Comparison of ENCODE assay signal across 33 cellular contexts in the genomic region with DNA sequence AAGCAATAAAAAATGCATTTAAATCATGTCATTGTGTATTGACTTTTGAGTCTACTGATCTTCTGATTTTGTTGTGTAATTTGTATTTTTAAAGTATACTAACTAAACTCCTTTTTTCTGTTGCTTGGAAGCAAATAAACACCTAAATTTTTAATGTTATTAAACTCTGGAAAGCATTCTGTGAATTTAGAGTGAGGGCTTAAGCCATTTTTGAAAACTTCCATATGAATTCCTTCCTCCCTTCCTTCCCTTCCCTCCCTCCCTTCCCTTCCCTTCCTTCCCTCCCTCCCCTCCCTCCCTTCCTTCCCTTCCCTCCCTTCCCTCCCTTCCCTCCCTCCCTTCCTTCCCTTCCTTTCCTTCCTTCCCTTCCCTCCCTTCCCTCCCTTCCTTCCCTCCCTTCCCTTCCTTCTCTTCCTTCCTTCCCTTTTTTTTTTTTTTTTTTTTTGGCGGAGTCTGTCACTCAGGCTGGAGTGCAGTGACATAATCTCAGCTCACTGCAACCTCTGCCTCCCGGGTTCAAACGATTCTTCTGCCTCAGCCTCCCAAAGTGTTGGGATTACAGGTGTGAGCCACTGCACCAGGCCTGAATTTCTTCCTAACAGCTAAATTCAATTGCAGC. TPM values are rescaled to one million over a fixed set of nuclear protein-coding genes. Genes with fewer than 3 reads are reported as not detected.
DNase-seq lines count a peak whose midpoint lies in the region; ATAC-seq, FAIRE-seq and TF ChIP-seq lines count a peak whose summit lies in the region.
"Had no signal": no experiment of that assay in that cellular context is flagged by ENCODE, and none has a peak within 500 bp of the region (broad histone marks: within the 10 kb centered on the region; RNA-seq: fewer than 3 reads in every experiment).

No MANE protein-coding gene starts in this region.

- H3K27ac ChIP-seq in HepG2 (ENCODE audit: extremely low read length, insufficient read depth, low read length) (no peak overlapping the region), right lobe of liver (no peak overlapping the region)
- H3K27ac ChIP-seq: BLaER1 treated with 17β-estradiol and CSF1 and Interleukin-3, amounts not matched to agents 10 nM and 100 nM; coronary artery; psoas muscle; testis; VCaP had no signal

- ATAC-seq in HepG2 (no peak), right lobe of liver (no peak), GM21360 (IDR thresholded peaks at IDR 0.05; ENCODE audit: unreplicated experiment) (no peak)
- ATAC-seq in activated CD8-positive, alpha-beta T cell treated with anti-CD3 and anti-CD28 coated beads for 36 hours: no peak
- no peak for ATAC-seq in stimulated activated naive B cell treated with anti-CD40 and anti-IgM and Interleukin-4, amounts not matched to agents 10 μg/mL and 1 μg/mL and 100 μg/mL, for 72 hours (replicated peaks)
- ATAC-seq: activated CD8-positive, alpha-beta memory T cell treated with anti-CD3 and anti-CD28 coated beads, Interleukin-2, amount 10 ng/mL, durations not matched to agents 7 days and 5 days; left lobe of liver; psoas muscle had no signal

- intact Hi-C loops in HepG2 (cut with micrococcal nuclease; ENCODE audit: unreplicated experiment) (no loop called here), right lobe of liver (cut with DNase I) (no loop called here)
- intact Hi-C loops in activated CD8-positive, alpha-beta T cell treated with anti-CD3 and anti-CD28 coated beads for 36 hours (cut with micrococcal nuclease): no loop called here

- no peaks in the 10 kb centered on the region for H4K20me1 ChIP-seq in HepG2 (ENCODE audit: insufficient read depth, low read length)

- in situ Hi-C loops in HepG2 (cut with HindIII; ENCODE audit: extremely low pct_ligation_motif_present, low pct_unique_long_range_greater_than_20kb): no loop called here
- in situ Hi-C loops in KBM-7 (cut with MboI; ENCODE audit: low pct_unique_long_range_greater_than_20kb, low sequenced_read_pairs): no loop called here

- TF ChIP-seq CTCF in HepG2 (CRISPR knock-in tag; IDR thresholded peaks at IDR 0.05) (no peak), right lobe of liver (IDR thresholded peaks at IDR 0.05) (no peak), fibroblast of pulmonary artery (IDR thresholded peaks at IDR 0.05; ENCODE audit: low read length, missing control alignments) (no peak)
- no peak for TF ChIP-seq CTCF in activated CD8-positive, alpha-beta T cell treated with anti-CD3 and anti-CD28 coated beads for 36 hours (IDR thresholded peaks at IDR 0.05)

- H3K36me3 ChIP-seq in HepG2 (replicated peaks in 1 of 2; ENCODE audit: control insufficient read depth in 1 of 2, insufficient read depth in 2 of 2, low read length in 2 of 2) (peaks cover 6 to 43% of the 10 kb centered on the region in 2 experiments), right lobe of liver (peaks cover 4 to 80% (median 29%) of the 10 kb centered on the region in 4 donors)

- no peak overlapping the region for H3K4me3 Mint-ChIP-seq in activated CD8-positive, alpha-beta T cell treated with anti-CD3 and anti-CD28 coated beads for 36 hours
- H3K4me3 Mint-ChIP-seq in stimulated activated naive B cell treated with anti-CD40 and anti-IgM and Interleukin-4, amounts not matched to agents 10 μg/mL and 1 μg/mL and 100 μg/mL, for 72 hours: no peak overlapping the region
- H3K4me3 Mint-ChIP-seq: activated CD8-positive, alpha-beta memory T cell treated with anti-CD3 and anti-CD28 coated beads, Interleukin-2, amount 10 ng/mL, durations not matched to agents 7 days and 5 days; activated T-helper 1 cell treated with anti-CD3 and anti-CD28 coated beads, Interleukin-12 subunit alpha, Interleukin-12 subunit beta, Interleukin-2, Interleukin-4 antibody, amounts not matched to agents 30 ng/mL and 10 ng/mL and 1 ng/mL, durations not matched to agents 14 hours and 24 hours and 36 hours had no signal

- H3K4me1 Mint-ChIP-seq in activated CD8-positive, alpha-beta T cell treated with anti-CD3 and anti-CD28 coated beads for 36 hours (ENCODE audit: low read depth): peaks cover 2% of the 10 kb centered on the region
- no peaks in the 10 kb centered on the region for H3K4me1 Mint-ChIP-seq in stimulated activated naive B cell treated with anti-CD40 and anti-IgM and Interleukin-4, amounts not matched to agents 10 μg/mL and 1 μg/mL and 100 μg/mL, for 72 hours

- CTCF ChIA-PET in HepG2 (lab: Yijun Ruan, JAX; ENCODE audit: low intra/inter-chr PET ratio, low total read pairs): no interaction called here
- CTCF ChIA-PET in activated CD8-positive, alpha-beta T cell treated with anti-CD3 and anti-CD28 coated beads for 36 hours (lab: Charles Lee): no interaction called here

- H3K9ac ChIP-seq in HepG2 (ENCODE audit: insufficient read depth, low read depth, low read length): no peak overlapping the region
- H3K9ac ChIP-seq: BLaER1 treated with 17β-estradiol and CSF1 and Interleukin-3, amounts not matched to agents 10 nM and 100 nM had no signal

- H3K79me2 ChIP-seq in HepG2 (ENCODE audit: insufficient read depth, low read length): no peaks in the 10 kb centered on the region

- peaks cover 49% of the 10 kb centered on the region for H3K36me3 Mint-ChIP-seq in activated CD8-positive, alpha-beta T cell treated with anti-CD3 and anti-CD28 coated beads for 36 hours (ENCODE audit: low read depth)
- peaks cover 37 to 57% of the 10 kb centered on the region in 2 donors for H3K36me3 Mint-ChIP-seq in stimulated activated naive B cell treated with anti-CD40 and anti-IgM and Interleukin-4, amounts not matched to agents 10 μg/mL and 1 μg/mL and 100 μg/mL, for 72 hours

- TF ChIP-seq EP300 in HepG2 (IDR thresholded peaks at IDR 0.05; ENCODE audit: low read depth in 2 of 2, low read length in 2 of 2) (no peak), HepG2 (CRISPR knock-in tag; IDR thresholded peaks at IDR 0.05; ENCODE audit: borderline replicate concordance) (no peak)

- TF ChIP-seq RAD21 in HepG2 (CRISPR knock-in tag; IDR thresholded peaks at IDR 0.05): no peak

- no peaks in the 10 kb centered on the region for H3K27me3 Mint-ChIP-seq in activated CD8-positive, alpha-beta T cell treated with anti-CD3 and anti-CD28 coated beads for 36 hours
- H3K27me3 Mint-ChIP-seq in stimulated activated naive B cell treated with anti-CD40 and anti-IgM and Interleukin-4, amounts not matched to agents 10 μg/mL and 1 μg/mL and 100 μg/mL, for 72 hours: no peaks in the 10 kb centered on the region
- H3K27me3 Mint-ChIP-seq: activated CD8-positive, alpha-beta memory T cell treated with anti-CD3 and anti-CD28 coated beads, Interleukin-2, amount 10 ng/mL, durations not matched to agents 7 days and 5 days had no signal

- no peak for DNase-seq in HepG2 (ENCODE audit: low spot score)
- no peak for DNase-seq in right lobe of liver
- no peak for DNase-seq in activated CD8-positive, alpha-beta T cell treated with anti-CD3 and anti-CD28 coated beads for 36 hours
- DNase-seq in fibroblast of pulmonary artery (ENCODE audit: low read depth): peak; percentile 27
- DNase-seq in stimulated activated naive B cell treated with anti-CD40 and anti-IgM and Interleukin-4, amounts not matched to agents 10 μg/mL and 1 μg/mL and 100 μg/mL, for 72 hours: no peak
- DNase-seq in KBM-7: no peak
- no peak for DNase-seq in NOMO-1 (lab: John Stamatoyannopoulos, UW; ENCODE audit: unreplicated experiment in 2 of 2)
- DNase-seq: activated CD4-positive, alpha-beta T cell treated with anti-CD3 and anti-CD28 coated beads, Interleukin-2, amount 50 U/mL, for 1 hour; activated CD8-positive, alpha-beta memory T cell treated with anti-CD3 and anti-CD28 coated beads, Interleukin-2, amount 10 ng/mL, durations not matched to agents 7 days and 5 days; activated naive CD4-positive, alpha-beta T cell treated with anti-CD3 and anti-CD28 coated beads, Interleukin-2, amount 50 U/mL, for 16 hours; aorta; effector memory CD4-positive, alpha-beta T cell; erythroblast; GDM1; glutamatergic neuron; Kasumi-1; NCI-H146; NCI-H2107; NCI-H345; psoas muscle; SHP77 treated with DMSO at 0.1 percent for 48 hours; stimulated activated CD4-positive, alpha-beta T cell treated with anti-CD3 and anti-CD28 coated beads, Interleukin-4, amount 100 ng/mL, for 24 hours; T1000; testis had no signal

- POLR2A ChIA-PET in HepG2 (lab: Yijun Ruan, JAX): no interaction called here
- POLR2A ChIA-PET in activated CD8-positive, alpha-beta T cell treated with anti-CD3 and anti-CD28 coated beads for 36 hours (lab: Charles Lee): no interaction called here

- no peak for FAIRE-seq in HepG2 (lab: Jason Lieb, UNC)
- FAIRE-seq: islet of Langerhans, RCC 7860 had no signal

- TF ChIP-seq POLR2A in HepG2 (IDR thresholded peaks at IDR 0.05; ENCODE audit: insufficient read depth in 1 of 2, low read depth in 2 of 2, low read length in 2 of 2) (no peak), right lobe of liver (IDR thresholded peaks at IDR 0.05) (no peak)

- WGBS in HepG2 (ENCODE audit: low lambda C conversion rate): 92% methylated on average over 3 of the region's 3 CpGs
- 78% methylated on average over 3 of the region's 3 CpGs for WGBS in right lobe of liver (ENCODE audit: insufficient coverage, low coverage, low lambda C conversion rate, missing lambda C conversion rate)

- H3K9me3 Mint-ChIP-seq in activated CD8-positive, alpha-beta T cell treated with anti-CD3 and anti-CD28 coated beads for 36 hours: no peaks in the 10 kb centered on the region
- no peaks in the 10 kb centered on the region for H3K9me3 Mint-ChIP-seq in stimulated activated naive B cell treated with anti-CD40 and anti-IgM and Interleukin-4, amounts not matched to agents 10 μg/mL and 1 μg/mL and 100 μg/mL, for 72 hours
- H3K9me3 Mint-ChIP-seq: activated T-helper 1 cell treated with anti-CD3 and anti-CD28 coated beads, Interleukin-12 subunit alpha, Interleukin-12 subunit beta, Interleukin-2, Interleukin-4 antibody, amounts not matched to agents 30 ng/mL and 10 ng/mL and 1 ng/mL, durations not matched to agents 14 hours and 24 hours and 36 hours had no signal

- H3K27me3 ChIP-seq in HepG2 (ENCODE audit: control insufficient read depth in 1 of 2, insufficient read depth in 2 of 2, low read length in 2 of 2): no peaks in the 10 kb centered on the region
- no peaks in the 10 kb centered on the region for H3K27me3 ChIP-seq in right lobe of liver
- H3K27me3 ChIP-seq: BLaER1 treated with 17β-estradiol and CSF1 and Interleukin-3, amounts not matched to agents 10 nM and 100 nM; testis had no signal

- no TSS peak for BruUV-seq in HepG2 (replicated peaks; lab: Mats Ljungman, UMichigan)

- no peak overlapping the region for H2AFZ ChIP-seq in HepG2 (ENCODE audit: low read length)

- H3K9me3 ChIP-seq in HepG2 (ENCODE audit: low read length) (no peaks in the 10 kb centered on the region), right lobe of liver (no peaks in the 10 kb centered on the region)
- H3K9me3 ChIP-seq: HAP-1, psoas muscle, testis had no signal

- H3K4me3 ChIP-seq in HepG2 (replicated peaks in 1 of 3; ENCODE audit: insufficient read depth in 1 of 3, low read depth in 2 of 3, low read length in 3 of 3): no peak overlapping the region
- no peak overlapping the region for H3K4me3 ChIP-seq in right lobe of liver
- H3K4me3 ChIP-seq in fibroblast of pulmonary artery (replicated peaks; ENCODE audit: low read depth, low read length): no peak overlapping the region
- H3K4me3 ChIP-seq: BLaER1 treated with 17β-estradiol and CSF1 and Interleukin-3, amounts not matched to agents 10 nM and 100 nM; coronary artery; HAP-1; psoas muscle; testis had no signal

- H3K4me1 ChIP-seq in HepG2 (ENCODE audit: insufficient read depth, low read length) (no peaks in the 10 kb centered on the region), right lobe of liver (no peaks in the 10 kb centered on the region)
- H3K4me1 ChIP-seq: BLaER1 treated with 17β-estradiol and CSF1 and Interleukin-3, amounts not matched to agents 10 nM and 100 nM; HAP-1; testis had no signal

- peak overlapping the region; percentile 25 for H3K27ac Mint-ChIP-seq in activated CD8-positive, alpha-beta T cell treated with anti-CD3 and anti-CD28 coated beads for 36 hours
- peak overlapping the region; percentile 86 for H3K27ac Mint-ChIP-seq in stimulated activated naive B cell treated with anti-CD40 and anti-IgM and Interleukin-4, amounts not matched to agents 10 μg/mL and 1 μg/mL and 100 μg/mL, for 72 hours
- H3K27ac Mint-ChIP-seq: activated CD8-positive, alpha-beta memory T cell treated with anti-CD3 and anti-CD28 coated beads, Interleukin-2, amount 10 ng/mL, durations not matched to agents 7 days and 5 days; activated T-helper 1 cell treated with anti-CD3 and anti-CD28 coated beads, Interleukin-12 subunit alpha, Interleukin-12 subunit beta, Interleukin-2, Interleukin-4 antibody, amounts not matched to agents 30 ng/mL and 10 ng/mL and 1 ng/mL, durations not matched to agents 14 hours and 24 hours and 36 hours had no signal

- no peak overlapping the region for H3K4me2 ChIP-seq in HepG2 (ENCODE audit: low read depth, low read length)
- H3K4me2 ChIP-seq: BLaER1 treated with 17β-estradiol and CSF1 and Interleukin-3, amounts not matched to agents 10 nM and 100 nM had no signal

RNA-seq across cellular contexts. Expression of a gene that starts 56.6 kb away (rescaled TPM):
- total RNA-seq in HepG2 (2016; rRNA removed; fragmentation: Illumina TruSeq; extraction: Trizol) (30.9 and 45.2 TPM in 2 replicates), right lobe of liver (10 to 100 TPM; 13.0 to 21.9 (median 15.3) TPM)
- total RNA-seq in HepG2 (2016; cell fraction: cytosol; rRNA removed; fragmentation: Illumina TruSeq; extraction: Trizol; ENCODE audit: low read depth): 9.7 and 12.6 TPM in 2 replicates
- 30.3 and 40.5 TPM in 2 replicates for total RNA-seq in HepG2 (2016; cell fraction: insoluble cytoplasmic fraction; rRNA removed; fragmentation: Illumina TruSeq; extraction: Trizol)
- total RNA-seq in HepG2 (2016; cell fraction: membrane; rRNA removed; fragmentation: Illumina TruSeq; extraction: Trizol): 24.2 and 24.5 TPM in 2 replicates
- total RNA-seq in HepG2 (2016; cell fraction: nucleus; rRNA removed; fragmentation: Illumina TruSeq; extraction: Trizol): 34.9 and 40.2 TPM in 2 replicates
- 17.6 and 18.7 TPM in 2 replicates for polyA plus RNA-seq in HepG2 (2011; rRNA removed)
- polyA plus RNA-seq in HepG2 (2011; cell fraction: cytosol; rRNA removed): 5.6 and 8.4 TPM in 2 replicates
- 14.6 and 18.5 TPM in 2 replicates for polyA plus RNA-seq in HepG2 (2011; cell fraction: nucleus; rRNA removed)
- 12.5 and 13.3 TPM in 2 replicates for polyA plus RNA-seq in HepG2 (2012)
- polyA plus RNA-seq in HepG2 (2016; cell fraction: cytosol; fragmentation: Illumina TruSeq; extraction: Trizol; ENCODE audit: low read depth): 4.8 and 5.6 TPM in 2 replicates
- 17.3 and 18.0 TPM in 2 replicates for polyA plus RNA-seq in HepG2 (2016; cell fraction: insoluble cytoplasmic fraction; fragmentation: Illumina TruSeq; extraction: Trizol; ENCODE audit: low read depth)
- polyA plus RNA-seq in HepG2 (2016; cell fraction: membrane; fragmentation: Illumina TruSeq; extraction: Trizol; ENCODE audit: low read depth): 7.5 and 10.0 TPM in 2 replicates
- polyA plus RNA-seq in HepG2 (2016; cell fraction: nucleus; fragmentation: Illumina TruSeq; extraction: Trizol; ENCODE audit: insufficient read depth, low read depth): 28.9 and 29.5 TPM in 2 replicates
- 106 and 135 TPM in 2 replicates for polyA minus RNA-seq in HepG2 (2011; rRNA and poly(A)+ RNA removed; ENCODE audit: low replicate concordance)
- polyA minus RNA-seq in HepG2 (2011; cell fraction: cytosol; rRNA and poly(A)+ RNA removed): 35.1 and 39.0 TPM in 2 replicates
- 52.5 and 54.3 TPM in 2 replicates for polyA minus RNA-seq in HepG2 (2011; cell fraction: nucleus; rRNA and poly(A)+ RNA removed)
- 10 to 100 TPM; 28.0 to 32.5 TPM for total RNA-seq in activated CD8-positive, alpha-beta T cell treated with anti-CD3 and anti-CD28 coated beads for 36 hours
